Comparison of ENCODE assay signal across 28 cellular contexts in the genomic region with DNA sequence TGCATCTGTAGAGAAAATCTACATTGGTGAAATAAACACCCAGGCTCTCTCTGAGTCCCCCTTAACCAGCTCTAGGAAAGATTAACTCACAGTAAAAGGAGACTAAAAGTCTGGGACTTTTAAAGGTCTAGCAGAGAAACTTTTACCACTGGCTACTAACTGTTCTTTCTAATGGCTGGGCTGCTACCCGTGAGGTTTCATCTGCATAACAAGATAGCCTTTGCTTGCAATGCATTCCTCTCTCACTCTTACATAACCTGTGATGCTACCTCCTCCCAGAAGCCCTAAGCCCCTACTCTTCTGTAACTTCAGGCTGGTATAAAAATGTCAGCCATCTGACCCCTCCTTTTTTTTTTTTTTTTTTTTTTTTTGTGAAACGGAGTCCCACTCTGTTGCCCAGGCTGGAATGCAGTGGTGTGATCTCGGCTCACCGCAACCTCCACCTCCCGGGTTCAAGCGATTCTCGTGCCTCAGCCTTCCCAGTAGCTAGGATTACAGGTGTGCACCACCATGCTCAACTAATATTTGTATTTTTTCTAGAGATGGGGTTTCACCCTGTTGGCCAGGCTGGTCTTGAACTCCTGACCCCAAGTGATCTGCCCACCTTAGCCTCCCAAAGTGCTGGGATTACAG.
"Had no signal": no experiment of that assay in that cellular context is flagged by ENCODE, and none has a peak within 500 bp of the region (broad histone marks: within the 10 kb centered on the region; RNA-seq: fewer than 3 reads in every experiment).

No MANE protein-coding gene starts in this region.

- H3K36me3 ChIP-seq: breast epithelium, heart right ventricle, left lung, lower lobe of right lung, ovary, sigmoid colon, upper lobe of left lung, vagina had no signal

- H3K9me3 ChIP-seq: lower lobe of right lung, ovary, psoas muscle, sigmoid colon, vagina had no signal

- H3K4me1 ChIP-seq: breast epithelium, heart right ventricle, left lung, lower lobe of right lung, psoas muscle, sigmoid colon, upper lobe of left lung, vagina had no signal

- H3K27ac ChIP-seq: breast epithelium, heart right ventricle, left lung, lower lobe of right lung, ovary, psoas muscle, sigmoid colon, upper lobe of left lung, vagina had no signal

- ATAC-seq: activated CD4-positive, alpha-beta T cell treated with anti-CD3 and anti-CD28 coated beads for 36 hours; activated naive CD4-positive, alpha-beta T cell treated with anti-CD3 and anti-CD28 coated beads, Interleukin-2, amount 50 U/mL, for 72 hours; activated T-cell treated with anti-CD3 and anti-CD28 coated beads, Interleukin-2, amount 50 U/mL, for 72 hours; esophagus mucosa; heart right ventricle; left lung; lower lobe of right lung; psoas muscle; stimulated activated memory B cell treated with anti-CD40 and anti-IgM and Interleukin-4, amounts not matched to agents 10 μg/mL and 1 μg/mL and 100 μg/mL, for 72 hours; stimulated activated naive CD8-positive, alpha-beta T cell treated with anti-CD3 and anti-CD28 coated beads, Interleukin-15, amount 100 ng/mL, for 72 hours had no signal

- H3K27me3 ChIP-seq: breast epithelium, heart right ventricle, left lung, ovary, sigmoid colon, upper lobe of left lung, vagina had no signal

- DNase-seq: activated CD4-positive, alpha-beta T cell treated with anti-CD3 and anti-CD28 coated beads for 36 hours; activated CD4-positive, alpha-beta T cell treated with anti-CD3 and anti-CD28 coated beads, Interleukin-2, amount 50 U/mL, for 4 hours; activated CD4-positive, CD25-positive, alpha-beta regulatory T cell; activated naive CD4-positive, alpha-beta T cell; activated T-cell treated with anti-CD3 and anti-CD28 coated beads for 4 hours; activated T-cell treated with anti-CD3 and anti-CD28 coated beads, Interleukin-2, amount 50 U/mL, for 72 hours; central memory CD4-positive, alpha-beta T cell; foreskin fibroblast; heart right ventricle; left lung; lower lobe of right lung; mesenchymal stem cell; nephron progenitor cell; ovary; psoas muscle; sigmoid colon; small intestine; stimulated activated CD4-positive, alpha-beta T cell treated with anti-CD3 and anti-CD28 coated beads, Interleukin-4, amount 100 ng/mL, for 4 hours; stimulated activated CD8-positive, alpha-beta memory T cell treated with anti-CD3 and anti-CD28 coated beads, Interleukin-4, amount 100 ng/mL, for 48 hours; stimulated activated naive CD8-positive, alpha-beta T cell treated with anti-CD3 and anti-CD28 coated beads, Interleukin-15, amount 100 ng/mL, for 72 hours; substantia nigra; T-helper 1 cell; upper lobe of left lung had no signal

- H3K4me3 ChIP-seq: breast epithelium, heart right ventricle, left lung, lower lobe of right lung, ovary, psoas muscle, sigmoid colon, upper lobe of left lung, vagina had no signal
